Comparison of ENCODE assay signal across 8 cellular contexts in the genomic region with DNA sequence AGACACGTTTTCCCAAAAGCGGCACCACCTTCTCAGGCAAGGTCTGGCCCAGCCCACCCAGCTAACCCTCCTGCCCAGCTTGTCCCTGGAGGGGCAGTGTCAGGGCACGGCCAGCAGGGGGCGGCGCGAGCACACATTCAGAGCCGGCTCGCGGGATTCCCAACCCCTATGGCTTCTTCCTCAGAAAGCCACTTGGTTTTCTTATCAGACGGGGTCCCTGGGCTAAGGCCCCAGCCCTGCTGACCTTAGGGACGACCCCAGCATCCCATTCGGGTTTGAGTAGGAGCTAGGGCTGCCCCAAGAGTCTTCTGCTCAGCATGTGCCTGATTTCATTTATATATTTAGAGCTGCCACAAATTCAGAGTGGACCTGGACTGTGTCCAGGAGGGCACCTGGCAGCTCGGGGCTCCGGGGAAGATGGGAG.
DNase-seq lines count a peak whose midpoint lies in the region; ATAC-seq and TF ChIP-seq lines count a peak whose summit lies in the region.

No MANE protein-coding gene starts in this region.

- no peak overlapping the region for H3K4me3 ChIP-seq in GM12865 (ENCODE audit: low read depth, low read length)
- H3K4me3 ChIP-seq in WERI-Rb-1 (ENCODE audit: low read depth, low read length), result no peak overlapping the region
- H3K4me3 ChIP-seq in brain microvascular endothelial cell (ENCODE audit: low read depth, low read length), result no peak overlapping the region

- in situ Hi-C loops in brain microvascular endothelial cell (cut with HindIII; ENCODE audit: low pct_ligation_motif_present, low sequenced_read_pairs), result no loop called here

- no peaks in the 10 kb centered on the region for H3K9me3 ChIP-seq in WERI-Rb-1 (ENCODE audit: severe bottlenecking)

- peak; percentile 100 for TF ChIP-seq CTCF in GM12865 (IDR thresholded peaks at IDR 0.05; ENCODE audit: insufficient read depth, low read depth, low read length, missing control alignments)
- peak; percentile 95 for TF ChIP-seq CTCF in WERI-Rb-1 (IDR thresholded peaks at IDR 0.05; ENCODE audit: low read depth, low read length)
- TF ChIP-seq CTCF in brain microvascular endothelial cell (IDR thresholded peaks at IDR 0.05; ENCODE audit: low read depth, low read length, missing control alignments), result peak; percentile 100

- ATAC-seq in HG02610 (IDR thresholded peaks at IDR 0.05; ENCODE audit: unreplicated experiment), result peak; percentile 76

- no peaks in the 10 kb centered on the region for H3K27me3 ChIP-seq in WERI-Rb-1 (ENCODE audit: insufficient read depth, low read depth, severe bottlenecking)
- no peaks in the 10 kb centered on the region for H3K27me3 ChIP-seq in brain microvascular endothelial cell (replicated peaks)

- H3K27ac ChIP-seq in WERI-Rb-1, result no peak overlapping the region
- no peak overlapping the region for H3K27ac ChIP-seq in brain microvascular endothelial cell

- DNase-seq in GM12865 (ENCODE audit: low read depth) (peak; percentile 76), NCI-H2029 (lab: John Stamatoyannopoulos, UW) (peak; percentile 24), WERI-Rb-1 (peak; percentile 82), brain microvascular endothelial cell (peak; percentile 61), islet precursor cell (peak; percentile 91), GF-D8 (lab: John Stamatoyannopoulos, UW) (no peak)
- DNase-seq in stimulated activated CD4-positive, alpha-beta T cell treated with anti-CD3 and anti-CD28 coated beads, Interleukin-15, amount 100 ng/mL, for 1 hour (ENCODE audit: low read depth in 1 of 2, low spot score in 1 of 2), result peak; percentile 39 to 63

- H3K36me3 ChIP-seq in WERI-Rb-1 (no peaks in the 10 kb centered on the region), brain microvascular endothelial cell (replicated peaks) (no peaks in the 10 kb centered on the region)
